In genomic region chr9:110316255-110316921, GRCh38 we compare ENCODE assay signal across 9 cellular contexts. TPM values are rescaled to one million over a fixed set of nuclear protein-coding genes. Genes with fewer than 3 reads are reported as not detected.
DNase-seq lines count a peak whose midpoint lies in the region; ATAC-seq and TF ChIP-seq lines count a peak whose summit lies in the region.
"Had no signal": no experiment of that assay in that cellular context is flagged by ENCODE, and none has a peak within 500 bp of the region (broad histone marks: within the 10 kb centered on the region; RNA-seq: fewer than 3 reads in every experiment).

No MANE protein-coding gene starts in this region.

- no peaks in the 10 kb centered on the region for H3K9me3 Mint-ChIP-seq in stimulated activated effector memory CD8-positive, alpha-beta T cell treated with anti-CD3 and anti-CD28 coated beads, Interleukin-12 subunit alpha, Interleukin-12 subunit beta, amount 100 ng/mL, for 72 hours

- H3K9me3 ChIP-seq in KOPT-K1 (ENCODE audit: insufficient read depth, low read length, poor library complexity, severe bottlenecking) (peaks cover 7% of the 10 kb centered on the region), PC-3 (ENCODE audit: low read length) (no peaks in the 10 kb centered on the region)

- no peak overlapping the region for H2AFZ ChIP-seq in PC-3 (ENCODE audit: low read length)
- H2AFZ ChIP-seq: parathyroid adenoma had no signal

- H3K4me2 ChIP-seq in PC-3 (ENCODE audit: low read length) = no peak overlapping the region

- H3K79me2 ChIP-seq in PC-3 (ENCODE audit: low read length) = no peaks in the 10 kb centered on the region
- H3K79me2 ChIP-seq: parathyroid adenoma had no signal

- H3K36me3 Mint-ChIP-seq in stimulated activated effector memory CD8-positive, alpha-beta T cell treated with anti-CD3 and anti-CD28 coated beads, Interleukin-12 subunit alpha, Interleukin-12 subunit beta, amount 100 ng/mL, for 72 hours = no peaks in the 10 kb centered on the region

- POLR2A ChIA-PET in PC-3 (lab: Charles Lee; ENCODE audit: unreplicated experiment) = interaction anchor here (0.7 kb wide), 1 partner anchor 1283 kb away, joined by 4 read pairs; the partner anchor contains the start of gene PTGR1

- H3K4me1 ChIP-seq in PC-3 (ENCODE audit: insufficient read depth, low read length) = no peaks in the 10 kb centered on the region
- H3K4me1 ChIP-seq: parathyroid adenoma had no signal

- no peaks in the 10 kb centered on the region for H3K27me3 ChIP-seq in PC-3 (ENCODE audit: low read length)

- no peak overlapping the region for H3K4me3 Mint-ChIP-seq in stimulated activated effector memory CD8-positive, alpha-beta T cell treated with anti-CD3 and anti-CD28 coated beads, Interleukin-12 subunit alpha, Interleukin-12 subunit beta, amount 100 ng/mL, for 72 hours

- TF ChIP-seq CTCF in PC-3 (conservative IDR thresholded peaks at IDR 0.05; ENCODE audit: low read depth, low read length) = no peak

- DNase-seq in germinal center (ENCODE audit: low spot score) (peak; percentile 37), cerebellar nuclear complex (lab: John Stamatoyannopoulos, UW) (no peak), PC-3 (no peak), NCI-H1417 (lab: John Stamatoyannopoulos, UW) (no peak)
- no peak for DNase-seq in stimulated activated effector memory CD8-positive, alpha-beta T cell treated with anti-CD3 and anti-CD28 coated beads, Interleukin-12 subunit alpha, Interleukin-12 subunit beta, amount 100 ng/mL, for 72 hours (ENCODE audit: low spot score in 2 of 2)

- peaks cover 7% of the 10 kb centered on the region for H3K4me1 Mint-ChIP-seq in stimulated activated effector memory CD8-positive, alpha-beta T cell treated with anti-CD3 and anti-CD28 coated beads, Interleukin-12 subunit alpha, Interleukin-12 subunit beta, amount 100 ng/mL, for 72 hours

- CTCF ChIA-PET in PC-3 (lab: Charles Lee) = no interaction called here

- no peak overlapping the region for H3K9ac ChIP-seq in PC-3 (ENCODE audit: low read length)
- H3K9ac ChIP-seq: parathyroid adenoma had no signal

- no TSS peak for BruUV-seq in PC-3 (replicated peaks; lab: Mats Ljungman, UMichigan)

- intact Hi-C loops in PC-3 (cut with micrococcal nuclease) = no loop called here

- no peak overlapping the region for H3K4me3 ChIP-seq in PC-3 (ENCODE audit: low read length)

- no peaks in the 10 kb centered on the region for H4K20me1 ChIP-seq in PC-3 (ENCODE audit: low read length)

- no peaks in the 10 kb centered on the region for H3K36me3 ChIP-seq in KOPT-K1 (ENCODE audit: insufficient read depth, low read length)
- no peaks in the 10 kb centered on the region for H3K36me3 ChIP-seq in PC-3 (ENCODE audit: low read depth, low read length)

- no peaks in the 10 kb centered on the region for H3F3A ChIP-seq in PC-3 (ENCODE audit: low read length, unreplicated experiment)

- no peaks in the 10 kb centered on the region for H3K9me2 ChIP-seq in PC-3 (replicated peaks; ENCODE audit: low read length)

- no peak overlapping the region for H3K27ac Mint-ChIP-seq in stimulated activated effector memory CD8-positive, alpha-beta T cell treated with anti-CD3 and anti-CD28 coated beads, Interleukin-12 subunit alpha, Interleukin-12 subunit beta, amount 100 ng/mL, for 72 hours

- H3K27ac ChIP-seq in KOPT-K1 (ENCODE audit: low read depth, low read length, poor library complexity, severe bottlenecking) (peak overlapping the region; percentile 20), PC-3 (ENCODE audit: low read length) (no peak overlapping the region)
- H3K27ac ChIP-seq: parathyroid adenoma had no signal

- ATAC-seq in GM18508 (IDR thresholded peaks at IDR 0.05; ENCODE audit: insufficient read depth, unreplicated experiment) (peak; percentile 88), GM21717 (IDR thresholded peaks at IDR 0.05; ENCODE audit: unreplicated experiment) (peak; percentile 99), PC-3 (no peak)
- ATAC-seq in stimulated activated effector memory CD8-positive, alpha-beta T cell treated with anti-CD3 and anti-CD28 coated beads, Interleukin-12 subunit alpha, Interleukin-12 subunit beta, amount 100 ng/mL, for 72 hours = no peak

RNA-seq across cellular contexts. Expression of gene TXNDC8, which starts 21.3 kb away (rescaled TPM):
- not detected in 2 replicates for total RNA-seq in PC-3 (2014; rRNA removed)

Comparison
In these comparisons a context has a peak if more than half of its experiments do, and no peak if none do; other contexts are left out.
1. ATAC-seq: peak in GM18508 (single experiment) and GM21717 (single experiment); none in PC-3 (single experiment) and stimulated activated effector memory CD8-positive, alpha-beta T cell treated with anti-CD3 and anti-CD28 coated beads, Interleukin-12 subunit alpha, Interleukin-12 subunit beta, amount 100 ng/mL, for 72 hours (single experiment).